ENCODE assay signal across 15 cellular contexts in genomic region chr5:475704-476101, GRCh38. TPM values are rescaled to one million over a fixed set of nuclear protein-coding genes. Genes with fewer than 3 reads are reported as not detected.
DNase-seq lines count a peak whose midpoint lies in the region; ATAC-seq, FAIRE-seq and TF ChIP-seq lines count a peak whose summit lies in the region.
"Had no signal": no experiment of that assay in that cellular context is flagged by ENCODE, and none has a peak within 500 bp of the region (broad histone marks: within the 10 kb centered on the region; RNA-seq: fewer than 3 reads in every experiment).

No MANE protein-coding gene starts in this region.

- no peak overlapping the region for H4K91ac ChIP-seq in H1 (replicated peaks; ENCODE audit: insufficient read length, low read length)

- TF ChIP-seq RAD21 in H1 (IDR thresholded peaks at IDR 0.05 in 1 of 2, conservative IDR thresholded peaks at IDR 0.05 in 1 of 2; ENCODE audit: low read depth in 2 of 2, low read length in 2 of 2) = no peak

- H3K4me1 ChIP-seq in CD8-positive, alpha-beta memory T cell (ENCODE audit: insufficient read depth, low read length) = peaks cover 21% of the 10 kb centered on the region
- H3K4me1 ChIP-seq in H1 (replicated peaks in 1 of 4; ENCODE audit: control insufficient read depth in 3 of 4, insufficient read depth in 4 of 4, low read length in 3 of 4) (peaks cover 0 to 11% (median 6%) of the 10 kb centered on the region in 4 experiments; a peak in 4 of 7 replicates), osteoblast (ENCODE audit: insufficient read depth, low read length) (peaks cover 12% of the 10 kb centered on the region)

- H2BK120ac ChIP-seq in H1 (replicated peaks; ENCODE audit: low read depth, low read length) = no peak overlapping the region

- H2BK5ac ChIP-seq in H1 (ENCODE audit: low read depth, low read length) = no peak overlapping the region

- no peak overlapping the region for H3K23ac ChIP-seq in H1 (ENCODE audit: insufficient read length)

- no peak overlapping the region for H2AK5ac ChIP-seq in H1 (ENCODE audit: low read depth, low read length)

- no peak for TF ChIP-seq POLR2A in H1 (IDR thresholded peaks at IDR 0.05; ENCODE audit: control extremely low read depth in 1 of 2, low read depth in 2 of 2, low read length in 2 of 2)

- H3K36me3 Mint-ChIP-seq in CD8-positive, alpha-beta memory T cell = peaks cover 0 to 6% (median 0%) of the 10 kb centered on the region in 3 donors
- H3K36me3 Mint-ChIP-seq in IgD-negative memory B cell = no peaks in the 10 kb centered on the region
- H3K36me3 Mint-ChIP-seq: CD4-positive, CD25-positive, alpha-beta regulatory T cell had no signal

- no peak overlapping the region for H2BK15ac ChIP-seq in H1 (ENCODE audit: low read length)

- H3K27me3 Mint-ChIP-seq in CD8-positive, alpha-beta memory T cell = peaks cover 8 to 13% of the 10 kb centered on the region in 2 donors
- H3K27me3 Mint-ChIP-seq in IgD-negative memory B cell = peaks cover 14% of the 10 kb centered on the region

- no peak overlapping the region for H3K4me3 ChIP-seq in CD8-positive, alpha-beta memory T cell (ENCODE audit: low read length)
- H3K4me3 ChIP-seq in H1 (ENCODE audit: extremely low read depth in 1 of 4, insufficient read depth in 2 of 4, low read depth in 3 of 4, low read length in 4 of 4) (no peak overlapping the region; a peak in 1 of 8 replicates), osteoblast (ENCODE audit: insufficient read depth, low read length) (no peak overlapping the region)
- H3K4me3 ChIP-seq: colonic mucosa had no signal

- peaks cover 7% of the 10 kb centered on the region for H3K27me3 ChIP-seq in CD8-positive, alpha-beta memory T cell (ENCODE audit: insufficient read depth, low read length, poor library complexity, severe bottlenecking)
- peaks cover 13 to 35% (median 28%) of the 10 kb centered on the region in 4 experiments for H3K27me3 ChIP-seq in H1 (replicated peaks in 1 of 4; ENCODE audit: control insufficient read depth in 3 of 4, extremely low read depth in 1 of 4, insufficient read depth in 3 of 4, low read length in 3 of 4)
- peaks cover 36% of the 10 kb centered on the region for H3K27me3 ChIP-seq in osteoblast (ENCODE audit: insufficient read depth, low read length)

- 74% methylated on average over 6 of the region's 8 CpGs; no CpG with 5 or more reads in 1 of the 2 experiments for WGBS in H1 (ENCODE audit: extremely low coverage in 1 of 2, insufficient coverage in 1 of 2, insufficient read length in 1 of 2, insufficient replicate concordance in 2 of 2, low coverage in 1 of 2, low lambda C conversion rate in 2 of 2, missing lambda C conversion rate in 1 of 2), 2 experiments

- TF ChIP-seq EP300 in H1 (IDR thresholded peaks at IDR 0.05; ENCODE audit: borderline replicate concordance in 1 of 2, low read depth in 2 of 2, low read length in 2 of 2) = no peak

- no peak overlapping the region for H4K5ac ChIP-seq in H1 (ENCODE audit: insufficient read length, low read depth, low read length)

- no peaks in the 10 kb centered on the region for H3K9me3 Mint-ChIP-seq in CD8-positive, alpha-beta memory T cell
- no peaks in the 10 kb centered on the region for H3K9me3 Mint-ChIP-seq in IgD-negative memory B cell
- H3K9me3 Mint-ChIP-seq: CD4-positive, CD25-positive, alpha-beta regulatory T cell had no signal

- no peak overlapping the region for H3K56ac ChIP-seq in H1 (replicated peaks; ENCODE audit: insufficient read length, low read depth, low read length)

- POLR2A ChIA-PET in CD8-positive, alpha-beta memory T cell (lab: Charles Lee) = interaction anchor here (0.6 kb wide), 1 partner anchor 17 kb away, joined by 3 read pairs; no protein-coding TSS in a partner anchor
- POLR2A ChIA-PET in H1 (lab: Charles Lee; ENCODE audit: partially characterized antibody) = interaction anchor here (1.5 to 1.6 kb wide), 2 partner anchors 17 to 19 kb away, joined by 4 to 6 read pairs; no protein-coding TSS in a partner anchor

- H2AFZ ChIP-seq in H1 (ENCODE audit: low read length) = no peak overlapping the region
- no peak overlapping the region for H2AFZ ChIP-seq in osteoblast (ENCODE audit: low read length)
- H2AFZ ChIP-seq: parathyroid adenoma had no signal

- H3K79me1 ChIP-seq in H1 (ENCODE audit: low read depth, low read length) = no peaks in the 10 kb centered on the region; the same call in 1 of the 2 replicates

- TF ChIP-seq CTCF in H1 (IDR thresholded peaks at IDR 0.05; ENCODE audit: control extremely low read depth in 1 of 3, insufficient read depth in 1 of 3, low read depth in 1 of 3, low read length in 3 of 3) = no peak
- no peak for TF ChIP-seq CTCF in osteoblast (IDR thresholded peaks at IDR 0.05; ENCODE audit: extremely low read depth, low read depth, low read length)

- CTCF ChIA-PET in CD8-positive, alpha-beta memory T cell (lab: Charles Lee) = no interaction called here
- CTCF ChIA-PET in H1 (lab: Charles Lee; ENCODE audit: partially characterized antibody) = interaction anchor here (1.2 to 1.4 kb wide), 2 partner anchors 34 to 47 kb away, joined by 3 to 4 read pairs; no protein-coding TSS in a partner anchor

- no peak overlapping the region for H3K18ac ChIP-seq in H1 (ENCODE audit: extremely low read depth, low read length)

- peak overlapping the region in 1 of 2 experiments; percentile 44; a peak in 1 of 4 replicates for H3K4me2 ChIP-seq in H1 (ENCODE audit: insufficient read depth in 1 of 2, low read depth in 2 of 2, low read length in 2 of 2)
- peak overlapping the region; percentile 56 for H3K4me2 ChIP-seq in osteoblast (ENCODE audit: insufficient read depth, low read length)

- H3K14ac ChIP-seq in H1 (ENCODE audit: insufficient read length) = no peak overlapping the region

- H3K27ac Mint-ChIP-seq in CD8-positive, alpha-beta memory T cell = no peak overlapping the region
- H3K27ac Mint-ChIP-seq in IgD-negative memory B cell = peak overlapping the region in 2 of 3 donors; percentile 16 to 53
- H3K27ac Mint-ChIP-seq: CD4-positive, CD25-positive, alpha-beta regulatory T cell had no signal

- peaks cover 15% of the 10 kb centered on the region; the same call in 1 of the 2 replicates for H3K23me2 ChIP-seq in H1 (ENCODE audit: low read depth, low read length)

- no peaks in the 10 kb centered on the region for H3K36me3 ChIP-seq in CD8-positive, alpha-beta memory T cell (ENCODE audit: insufficient read depth, low read length)
- H3K36me3 ChIP-seq in H1 (ENCODE audit: control insufficient read depth in 2 of 4, insufficient read depth in 4 of 4, low read length in 3 of 4) (no peaks in the 10 kb centered on the region), osteoblast (ENCODE audit: insufficient read depth, low read length) (peaks cover 5% of the 10 kb centered on the region)
- H3K36me3 ChIP-seq: colonic mucosa had no signal

- H3K79me2 ChIP-seq in H1 (ENCODE audit: control insufficient read depth in 1 of 2, insufficient read depth in 2 of 2, low read length in 2 of 2) (no peaks in the 10 kb centered on the region), osteoblast (ENCODE audit: insufficient read depth, low read length) (peaks cover 20% of the 10 kb centered on the region)
- H3K79me2 ChIP-seq: parathyroid adenoma had no signal

- no peaks in the 10 kb centered on the region for H3K9me3 ChIP-seq in CD8-positive, alpha-beta memory T cell (ENCODE audit: low read length)
- H3K9me3 ChIP-seq in H1 (ENCODE audit: insufficient read depth in 2 of 2, low read depth in 1 of 2, low read length in 1 of 2) = no peaks in the 10 kb centered on the region
- H3K9me3 ChIP-seq in osteoblast (ENCODE audit: low read depth, low read length) = no peaks in the 10 kb centered on the region
- H3K9me3 ChIP-seq: colonic mucosa, esophagus muscularis mucosa, stomach had no signal

- H2BK12ac ChIP-seq in H1 (ENCODE audit: low read depth, low read length) = 0 out of 2 replicates have a peak overlapping the region, but pooled peaks have one; percentile 27

- FAIRE-seq in H1 (lab: Jason Lieb, UNC) = no peak

- H3K27ac ChIP-seq in CD8-positive, alpha-beta memory T cell (ENCODE audit: low read depth, low read length) = no peak overlapping the region
- no peak overlapping the region for H3K27ac ChIP-seq in H1 (ENCODE audit: low read depth, low read length)
- no peak overlapping the region for H3K27ac ChIP-seq in osteoblast (ENCODE audit: low read depth, low read length)
- H3K27ac ChIP-seq: colonic mucosa, esophagus muscularis mucosa, parathyroid adenoma, stomach had no signal

- H4K8ac ChIP-seq in H1 (ENCODE audit: extremely low read depth, insufficient read depth, low read length) = no peak overlapping the region; the same call in 1 of the 2 replicates

- no peak overlapping the region for H2BK20ac ChIP-seq in H1 (ENCODE audit: low read length)

- ATAC-seq in GM18858 (IDR thresholded peaks at IDR 0.05; ENCODE audit: unreplicated experiment) = no peak

- DNase-seq in CD8-positive, alpha-beta memory T cell = peak in 1 of 5 donors; percentile 41
- DNase-seq in H1 (ENCODE audit: low read depth in 1 of 2, low spot score in 2 of 2) (no peak), osteoblast (ENCODE audit: insufficient read length, low spot score, missing footprints) (peak; percentile 63), ureter (ENCODE audit: low spot score) (no peak)
- DNase-seq in stimulated activated CD4-positive, alpha-beta T cell treated with anti-CD3 and anti-CD28 coated beads, Interleukin-4, amount 100 ng/mL, for 1 hour = no peak
- DNase-seq: CD4-positive, CD25-positive, alpha-beta regulatory T cell; colonic mucosa; mammary epithelial cell; NCI-H446; stimulated activated CD4-positive, alpha-beta T cell treated with anti-CD3 and anti-CD28 coated beads, Interleukin-2, amount 100 ng/mL, for 48 hours; stomach had no signal

- H3K9ac ChIP-seq in H1 (replicated peaks in 1 of 4; ENCODE audit: extremely low read depth in 1 of 4, low read depth in 3 of 4, low read length in 3 of 4) = no peak overlapping the region
- H3K9ac ChIP-seq: parathyroid adenoma had no signal

- H3K4me3 Mint-ChIP-seq in CD8-positive, alpha-beta memory T cell = peak overlapping the region in 5 of 7 donors; percentile 32 to 67 (median 47)
- H3K4me3 Mint-ChIP-seq in IgD-negative memory B cell = peak overlapping the region in 1 of 4 donors; percentile 68

- H3K4ac ChIP-seq in H1 (replicated peaks; ENCODE audit: insufficient read length, low read depth, low read length) = no peak overlapping the region

- peaks cover 7 to 22% (median 11%) of the 10 kb centered on the region in 3 donors for H3K4me1 Mint-ChIP-seq in CD8-positive, alpha-beta memory T cell
- H3K4me1 Mint-ChIP-seq in IgD-negative memory B cell = peaks cover 9 to 14% (median 12%) of the 10 kb centered on the region in 3 donors

- H4K20me1 ChIP-seq in H1 (replicated peaks in 1 of 2; ENCODE audit: control insufficient read depth in 1 of 2, insufficient read depth in 2 of 2, low read length in 2 of 2) (peaks cover 4 to 21% of the 10 kb centered on the region in 2 experiments), osteoblast (ENCODE audit: insufficient read depth, low read length) (peaks cover 33% of the 10 kb centered on the region)

RNA-seq across cellular contexts. Expression of gene EXOC3, which starts 32.7 kb away (rescaled TPM):
- 10 to 100 TPM; 50.2 to 52.4 TPM for total RNA-seq in CD8-positive, alpha-beta memory T cell
- polyA plus RNA-seq in CD8-positive, alpha-beta memory T cell = 42.9 TPM
- polyA plus RNA-seq in IgD-negative memory B cell (25.8 TPM), H1 (2011; rRNA removed) (14.4 and 19.5 TPM in 2 replicates)
- total RNA-seq in H1 (2021; fragmentation: NEBNext Ultra II Directional; extraction: Animal tissue kit (Norgen Biotek cat#: 25700)) = 27.5 and 30.0 TPM in 2 replicates
- polyA plus RNA-seq in H1 (2011; cell fraction: cytosol; rRNA removed) = 17.3 TPM
- polyA plus RNA-seq in H1 (2011; cell fraction: nucleus; rRNA removed) = 38.7 TPM
- polyA plus RNA-seq in H1 (2012, experiment 1 of 2) = 24.9 to 34.9 TPM (median 31.8 TPM) in 4 replicates
- 19.3 TPM for polyA plus RNA-seq in H1 (2012, experiment 2 of 2)
- polyA plus RNA-seq in H1 (2013, experiment 1 of 2) = 16.3 TPM
- 14.9 TPM for polyA plus RNA-seq in H1 (2013, experiment 2 of 2)
- 16.7 and 19.2 TPM in 2 replicates for polyA minus RNA-seq in H1 (2011; rRNA and poly(A)+ RNA removed)
- polyA minus RNA-seq in H1 (2011; cell fraction: cytosol; rRNA and poly(A)+ RNA removed) = 12.9 TPM
- 14.7 TPM for polyA minus RNA-seq in H1 (2011; cell fraction: nucleus; rRNA and poly(A)+ RNA removed)
- total RNA-seq in osteoblast (39.8 and 49.2 TPM in 2 replicates), ureter (63.3 TPM)

RNA-seq across cellular contexts. Expression of gene SLC9A3, which starts 48.5 kb away (rescaled TPM):
- 1 to 10 TPM; 2.4 to 2.6 TPM for total RNA-seq in CD8-positive, alpha-beta memory T cell
- polyA plus RNA-seq in CD8-positive, alpha-beta memory T cell = 2.5 TPM
- polyA plus RNA-seq in IgD-negative memory B cell (1.2 TPM), H1 (2011; rRNA removed) (1.0 and 1.3 TPM in 2 replicates)
- total RNA-seq in H1 (2021; fragmentation: NEBNext Ultra II Directional; extraction: Animal tissue kit (Norgen Biotek cat#: 25700)) = 0.95 and 1.1 TPM in 2 replicates
- polyA plus RNA-seq in H1 (2011; cell fraction: cytosol; rRNA removed) = 1.4 TPM
- 1.9 TPM for polyA plus RNA-seq in H1 (2011; cell fraction: nucleus; rRNA removed)
- 1.1 to 1.3 TPM (median 1.2 TPM) in 4 replicates for polyA plus RNA-seq in H1 (2012, experiment 1 of 2)
- 1.6 TPM for polyA plus RNA-seq in H1 (2012, experiment 2 of 2)
- 1.5 TPM for polyA plus RNA-seq in H1 (2013, experiment 1 of 2)
- polyA plus RNA-seq in H1 (2013, experiment 2 of 2) = 1.2 TPM
- 0.46 and 0.47 TPM in 2 replicates for polyA minus RNA-seq in H1 (2011; rRNA and poly(A)+ RNA removed)
- 0.95 TPM for polyA minus RNA-seq in H1 (2011; cell fraction: cytosol; rRNA and poly(A)+ RNA removed)
- polyA minus RNA-seq in H1 (2011; cell fraction: nucleus; rRNA and poly(A)+ RNA removed) = 1.4 TPM
- total RNA-seq in osteoblast (1.2 and 1.4 TPM in 2 replicates), ureter (1.1 TPM)

Comparison
In these comparisons a context has a peak if more than half of its experiments do, and no peak if none do; other contexts are left out.
1. H3K27ac Mint-ChIP-seq: peak in IgD-negative memory B cell (2 of 3); none in CD8-positive, alpha-beta memory T cell (0 of 8).